9 cellular contexts compared by ENCODE assay signal in genomic region chr4:156946508-156947197, GRCh38. TPM values are rescaled to one million over a fixed set of nuclear protein-coding genes. Genes with fewer than 3 reads are reported as not detected.
A peak's percentile ranks its signal among the peaks of the same experiment; 100 is the strongest.
DNase-seq lines count a peak whose midpoint lies in the region; ATAC-seq, FAIRE-seq and TF ChIP-seq lines count a peak whose summit lies in the region.
"Had no signal": no experiment of that assay in that cellular context is flagged by ENCODE, and none has a peak within 500 bp of the region (broad histone marks: within the 10 kb centered on the region; RNA-seq: fewer than 3 reads in every experiment).

No MANE protein-coding gene starts in this region.

- H3K79me1 ChIP-seq in mesendoderm (ENCODE audit: low read length): no peaks in the 10 kb centered on the region

- TF ChIP-seq CTCF in A549 (IDR thresholded peaks at IDR 0.05) (no peak), bronchial epithelial cell (IDR thresholded peaks at IDR 0.05; ENCODE audit: insufficient read depth, low read length, severe bottlenecking) (no peak)

- POLR2A ChIA-PET in A549 (lab: Yijun Ruan, JAX): interaction anchor here (1.1 kb wide), 1 partner anchor 168 kb away, joined by 3 read pairs; no protein-coding TSS in a partner anchor

- H2BK5ac ChIP-seq in mesendoderm (ENCODE audit: low read length): no peak overlapping the region

- TF ChIP-seq RAD21 in A549 (conservative IDR thresholded peaks at IDR 0.05 in 1 of 2, IDR thresholded peaks at IDR 0.05 in 1 of 2): no peak

- peak overlapping the region; percentile 46 for H3K4me2 ChIP-seq in A549
- H3K4me2 ChIP-seq in mesendoderm (ENCODE audit: low read length): no peak overlapping the region

- no peak overlapping the region for H3K56ac ChIP-seq in mesendoderm (ENCODE audit: low read length)

- CTCF ChIA-PET in A549 (lab: Yijun Ruan, JAX): no interaction called here

- H3K18ac ChIP-seq in mesendoderm (ENCODE audit: low read length): no peak overlapping the region

- no peak for TF ChIP-seq EP300 in A549 (IDR thresholded peaks at IDR 0.05)

- WGBS in A549 (ENCODE audit: missing lambda C conversion rate): 11% methylated on average over 5 of the region's 5 CpGs
- WGBS in mesendoderm (ENCODE audit: extremely low coverage, insufficient coverage, low lambda C conversion rate): no CpG with 5 or more reads among the region's 5 CpGs

- H3K27me3 Mint-ChIP-seq in immature natural killer cell (ENCODE audit: low read depth in 3 of 3): peaks cover 0 to 5% (median 2%) of the 10 kb centered on the region in 3 donors

- no peak overlapping the region for H2BK15ac ChIP-seq in mesendoderm (replicated peaks; ENCODE audit: low read depth)

- H3K9me3 ChIP-seq in A549 (no peaks in the 10 kb centered on the region), HUES48 (ENCODE audit: control insufficient read depth, insufficient read depth, low read length) (no peaks in the 10 kb centered on the region)

- no peak overlapping the region for H4K8ac ChIP-seq in mesendoderm (ENCODE audit: low read depth, low read length)

- no peak for TF ChIP-seq POLR2A in A549 (IDR thresholded peaks at IDR 0.05; ENCODE audit: low read length)

- no peaks in the 10 kb centered on the region for H3K27me3 ChIP-seq in HUES48 (ENCODE audit: control insufficient read depth, insufficient read depth, low read length)
- no peaks in the 10 kb centered on the region for H3K27me3 ChIP-seq in bronchial epithelial cell (ENCODE audit: control insufficient read depth, insufficient read depth, low read length)
- no peaks in the 10 kb centered on the region for H3K27me3 ChIP-seq in mesendoderm (ENCODE audit: insufficient read depth, low read length, poor library complexity)

- peaks cover 0 to 6% (median 3%) of the 10 kb centered on the region in 6 donors for H3K9me3 Mint-ChIP-seq in immature natural killer cell

- no peak overlapping the region for H3K23ac ChIP-seq in mesendoderm (ENCODE audit: low read length)

- H3K79me2 ChIP-seq in mesendoderm (ENCODE audit: control insufficient read depth, insufficient read depth, low read length): no peaks in the 10 kb centered on the region

- FAIRE-seq in A549 (lab: Jason Lieb, UNC): no peak
- FAIRE-seq in bronchial epithelial cell (lab: Jason Lieb, UNC): peak; percentile 13

- H3K36me3 ChIP-seq in HUES48 (ENCODE audit: control insufficient read depth, insufficient read depth, low read length) (no peaks in the 10 kb centered on the region), bronchial epithelial cell (ENCODE audit: control insufficient read depth, insufficient read depth, low read length) (no peaks in the 10 kb centered on the region), mesendoderm (ENCODE audit: control insufficient read depth, insufficient read depth, low read length) (no peaks in the 10 kb centered on the region)

- no peaks in the 10 kb centered on the region for H3K36me3 Mint-ChIP-seq in immature natural killer cell

- no peak overlapping the region for H3K4me3 Mint-ChIP-seq in immature natural killer cell

- no peak overlapping the region for H4K5ac ChIP-seq in mesendoderm (ENCODE audit: low read length)

- ATAC-seq in A549: peak; percentile 83 to 84
- no peak for ATAC-seq in GM21619 (IDR thresholded peaks at IDR 0.05; ENCODE audit: unreplicated experiment)
- ATAC-seq in GM21390 (IDR thresholded peaks at IDR 0.05; ENCODE audit: unreplicated experiment): no peak

- no peak overlapping the region for H2AK5ac ChIP-seq in mesendoderm (ENCODE audit: low read length)

- H3K9ac ChIP-seq in HUES48 (ENCODE audit: low read depth, low read length) (peak overlapping the region; percentile 12; the same call in 1 of the 2 replicates), mesendoderm (ENCODE audit: low read length) (no peak overlapping the region)

- no peaks in the 10 kb centered on the region for H3K4me1 Mint-ChIP-seq in immature natural killer cell

- H3K4me3 ChIP-seq in A549: no peak overlapping the region
- no peak overlapping the region for H3K4me3 ChIP-seq in HUES48 (ENCODE audit: low read depth, low read length)
- no peak overlapping the region for H3K4me3 ChIP-seq in bronchial epithelial cell (ENCODE audit: low read depth, low read length)
- H3K4me3 ChIP-seq in mesendoderm (ENCODE audit: low read length): no peak overlapping the region

- H3K4me1 ChIP-seq in A549 (peaks cover 71% of the 10 kb centered on the region), HUES48 (ENCODE audit: control insufficient read depth, insufficient read depth, low read length) (peaks cover 29% of the 10 kb centered on the region), mesendoderm (ENCODE audit: control insufficient read depth, low read depth, low read length) (no peaks in the 10 kb centered on the region)

- H3K27ac ChIP-seq in A549 (peak overlapping the region; percentile 43 to 81; a peak in 5 of 6 replicates), HUES48 (ENCODE audit: low read depth, low read length) (peak overlapping the region; percentile 27), mesendoderm (ENCODE audit: low read depth, low read length) (no peak overlapping the region)

- H3K27ac Mint-ChIP-seq in immature natural killer cell: no peak overlapping the region

- DNase-seq in A549 (ENCODE audit: low read depth in 1 of 2, low spot score in 1 of 2) (peak; percentile 18 to 79), bronchial epithelial cell (ENCODE audit: low read depth) (peak; percentile 99), mesendoderm (peak; percentile 9), immature natural killer cell (no peak)
- no peak for DNase-seq in stimulated activated CD4-positive, alpha-beta T cell treated with anti-CD3 and anti-CD28 coated beads, Interleukin-12 subunit alpha, Interleukin-12 subunit beta, amount 100 ng/mL, for 4 hours

- H3K4ac ChIP-seq in mesendoderm (ENCODE audit: low read depth, low read length): peak overlapping the region; percentile 36

- H2BK120ac ChIP-seq in mesendoderm (ENCODE audit: low read depth, low read length): no peak overlapping the region

TF ChIP-seq in A549, 52 proteins besides CTCF, POLR2A, EP300 and RAD21:
- TF ChIP-seq JUNB (IDR thresholded peaks at IDR 0.05) (peak; percentile 80), HDAC2 (IDR thresholded peaks at IDR 0.05) (no peak), GATA3 (IDR thresholded peaks at IDR 0.05; ENCODE audit: borderline replicate concordance) (peak; percentile 75; the same call in 1 of the 2 replicates), JUN (IDR thresholded peaks at IDR 0.05) (peak in 1 of 2 experiments; percentile 27; a peak in 1 of 5 replicates), EHF (CRISPR knock-in tag; IDR thresholded peaks at IDR 0.05) (no peak), CHD4 (IDR thresholded peaks at IDR 0.05; ENCODE audit: borderline replicate concordance) (no peak), FOXS1 (CRISPR knock-in tag; IDR thresholded peaks at IDR 0.05) (no peak), RNF2 (IDR thresholded peaks at IDR 0.05; ENCODE audit: borderline replicate concordance, low read depth) (no peak), NFE2L2 (conservative IDR thresholded peaks at IDR 0.05; ENCODE audit: low read length) (no peak), E2F6 (IDR thresholded peaks at IDR 0.05; ENCODE audit: borderline replicate concordance, low read depth) (no peak), FOSL2 (IDR thresholded peaks at IDR 0.05) (peak; percentile 57; the same call in 1 of the 2 replicates), FOSL2 (CRISPR knock-in tag; IDR thresholded peaks at IDR 0.05) (peak; percentile 74)
- TF ChIP-seq, protein P1, sequence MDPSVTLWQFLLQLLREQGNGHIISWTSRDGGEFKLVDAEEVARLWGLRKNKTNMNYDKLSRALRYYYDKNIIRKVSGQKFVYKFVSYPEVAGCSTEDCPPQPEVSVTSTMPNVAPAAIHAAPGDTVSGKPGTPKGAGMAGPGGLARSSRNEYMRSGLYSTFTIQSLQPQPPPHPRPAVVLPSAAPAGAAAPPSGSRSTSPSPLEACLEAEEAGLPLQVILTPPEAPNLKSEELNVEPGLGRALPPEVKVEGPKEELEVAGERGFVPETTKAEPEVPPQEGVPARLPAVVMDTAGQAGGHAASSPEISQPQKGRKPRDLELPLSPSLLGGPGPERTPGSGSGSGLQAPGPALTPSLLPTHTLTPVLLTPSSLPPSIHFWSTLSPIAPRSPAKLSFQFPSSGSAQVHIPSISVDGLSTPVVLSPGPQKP (IDR thresholded peaks at IDR 0.05; ENCODE audit: low read depth, low read length): no peak
- TF ChIP-seq, protein P2, sequence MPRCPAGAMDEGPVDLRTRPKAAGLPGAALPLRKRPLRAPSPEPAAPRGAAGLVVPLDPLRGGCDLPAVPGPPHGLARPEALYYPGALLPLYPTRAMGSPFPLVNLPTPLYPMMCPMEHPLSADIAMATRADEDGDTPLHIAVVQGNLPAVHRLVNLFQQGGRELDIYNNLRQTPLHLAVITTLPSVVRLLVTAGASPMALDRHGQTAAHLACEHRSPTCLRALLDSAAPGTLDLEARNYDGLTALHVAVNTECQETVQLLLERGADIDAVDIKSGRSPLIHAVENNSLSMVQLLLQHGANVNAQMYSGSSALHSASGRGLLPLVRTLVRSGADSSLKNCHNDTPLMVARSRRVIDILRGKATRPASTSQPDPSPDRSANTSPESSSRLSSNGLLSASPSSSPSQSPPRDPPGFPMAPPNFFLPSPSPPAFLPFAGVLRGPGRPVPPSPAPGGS (IDR thresholded peaks at IDR 0.05): no peak

RNA-seq across cellular contexts. Expression of gene PDGFC, which starts 24.9 kb away (rescaled TPM):
- 4.1 and 4.5 TPM in 2 replicates for polyA plus RNA-seq in A549 (2011; rRNA removed)
- polyA plus RNA-seq in A549 (2012; cell fraction: cytosol; rRNA removed): 0.38 and 0.49 TPM in 2 replicates
- 0.79 and 1.2 TPM in 2 replicates for polyA plus RNA-seq in A549 (2012; cell fraction: nucleus; rRNA removed)
- polyA plus RNA-seq in A549 (2017; fragmentation: RNase III; extraction: RNeasy Plus Mini Kit Qiagen cat#74134 plus additional on column Dnase treatment): 2.6 to 4.2 TPM (median 3.5 TPM) in 3 replicates
- 5.3 and 7.0 TPM in 2 replicates for polyA minus RNA-seq in A549 (2011; rRNA and poly(A)+ RNA removed)
- total RNA-seq in bronchial epithelial cell: 38.7 and 52.2 TPM in 2 replicates
- polyA plus RNA-seq in mesendoderm (2013, experiment 1 of 2): 2.2 TPM
- 2.1 TPM for polyA plus RNA-seq in mesendoderm (2013, experiment 2 of 2)
- polyA plus RNA-seq in immature natural killer cell: under 1 TPM in 2 of 3 donors, not detected in 1; 0.09 TPM
- total RNA-seq: T-helper 2 cell treated with Interferon-gamma antibody and Interleukin-4, amounts not matched to agents 100 ng/mL and 5 ng/mL, for 36 hours had no signal

Comparison
In these comparisons a context has a peak if more than half of its experiments do, and no peak if none do; other contexts are left out.
1. ATAC-seq: peak in A549 (2 of 2); none in GM21619 (single experiment) and GM21390 (single experiment).
2. DNase-seq: peak in A549 (2 of 2), bronchial epithelial cell (single experiment) and mesendoderm (single experiment); none in immature natural killer cell (0 of 3) and stimulated activated CD4-positive, alpha-beta T cell treated with anti-CD3 and anti-CD28 coated beads, Interleukin-12 subunit alpha, Interleukin-12 subunit beta, amount 100 ng/mL, for 4 hours (single experiment).